ENCODE assay signal across 9 cellular contexts in the genomic region with DNA sequence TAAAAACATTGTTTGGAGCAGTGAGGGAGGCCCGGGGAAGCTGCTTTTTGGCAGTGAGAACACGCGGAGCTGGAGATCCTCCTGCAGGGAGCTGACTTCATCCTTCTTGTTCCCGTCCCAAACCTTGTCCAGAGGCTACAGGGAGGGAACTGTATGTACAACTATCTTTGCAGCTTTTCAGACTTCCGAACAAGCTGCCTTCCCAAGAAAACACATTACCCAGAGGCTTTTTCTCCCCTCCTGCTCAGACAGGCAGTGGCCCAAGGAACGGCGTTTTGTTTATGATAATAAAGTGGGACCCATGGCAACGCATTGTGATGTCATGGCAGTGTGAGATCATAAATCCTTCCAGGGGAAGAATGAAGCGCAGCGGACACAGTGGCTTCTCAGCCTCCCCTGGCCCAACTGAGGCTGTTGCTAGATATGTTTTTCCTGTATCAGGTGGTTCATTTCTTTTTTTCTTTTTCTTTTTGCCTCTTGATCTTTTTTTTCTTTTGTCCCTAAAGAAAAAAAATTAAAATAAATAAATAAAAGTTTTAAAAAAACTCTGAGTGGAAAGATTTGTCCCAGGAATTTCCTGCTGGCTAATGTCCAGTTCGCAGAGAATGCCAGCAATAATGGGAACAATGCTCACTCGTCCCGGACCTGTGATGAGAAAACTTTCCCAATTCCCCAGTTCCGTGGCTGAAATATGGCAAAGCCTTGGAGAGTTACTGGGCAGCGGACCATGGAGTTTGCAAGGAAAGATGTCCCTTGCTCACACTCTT.
DNase-seq lines count a peak whose midpoint lies in the region; ATAC-seq and TF ChIP-seq lines count a peak whose summit lies in the region.
"Had no signal": no experiment of that assay in that cellular context is flagged by ENCODE, and none has a peak within 500 bp of the region (broad histone marks: within the 10 kb centered on the region; RNA-seq: fewer than 3 reads in every experiment).

No MANE protein-coding gene starts in this region.

- H2AFZ ChIP-seq in mammary epithelial cell (ENCODE audit: low read depth, low read length): peak overlapping the region; percentile 70

- peak overlapping the region; percentile 38 for H3K4me2 ChIP-seq in mammary epithelial cell (ENCODE audit: insufficient read depth, low read depth, low read length)

- TF ChIP-seq POLR2A in thyroid gland (IDR thresholded peaks at IDR 0.05): no peak

- no peak overlapping the region for H3K27ac Mint-ChIP-seq in natural killer cell treated with Interleukin-12 subunit alpha and Interleukin-12 subunit beta and Interleukin-15 and Interleukin-18, amount 100 ng/mL, for 72 hours
- H3K27ac Mint-ChIP-seq in activated CD8-positive, alpha-beta T cell treated with anti-CD3 and anti-CD28 coated beads, Interleukin-2, amount 10 ng/mL, durations not matched to agents 7 days and 5 days: no peak overlapping the region

- ATAC-seq in left lung (peak; percentile 80), GM21737 (IDR thresholded peaks at IDR 0.05; ENCODE audit: unreplicated experiment) (no peak)
- ATAC-seq in natural killer cell treated with Interleukin-12 subunit alpha and Interleukin-12 subunit beta and Interleukin-15 and Interleukin-18, amount 100 ng/mL, for 72 hours: no peak
- no peak for ATAC-seq in activated CD8-positive, alpha-beta T cell treated with anti-CD3 and anti-CD28 coated beads, Interleukin-2, amount 10 ng/mL, durations not matched to agents 7 days and 5 days

- H3K9me3 ChIP-seq in mammary epithelial cell (replicated peaks; ENCODE audit: insufficient read depth, low read length) (no peaks in the 10 kb centered on the region), left lung (no peaks in the 10 kb centered on the region), thyroid gland (no peaks in the 10 kb centered on the region)

- TF ChIP-seq CTCF in mammary epithelial cell (conservative IDR thresholded peaks at IDR 0.05 in 1 of 2, IDR thresholded peaks at IDR 0.05 in 1 of 2; ENCODE audit: extremely low read depth in 1 of 2, insufficient read depth in 1 of 2, low read depth in 1 of 2, low read length in 2 of 2) (no peak), left lung (IDR thresholded peaks at IDR 0.05) (no peak), thyroid gland (IDR thresholded peaks at IDR 0.05) (no peak)

- H3K27me3 ChIP-seq in mammary epithelial cell (ENCODE audit: insufficient read depth, low read length) (no peaks in the 10 kb centered on the region), left lung (no peaks in the 10 kb centered on the region), thyroid gland (no peaks in the 10 kb centered on the region)

- peak; percentile 40 for DNase-seq in NCI-H748 (lab: John Stamatoyannopoulos, UW; ENCODE audit: unreplicated experiment)
- DNase-seq in NCI-H748 treated with DMSO at 0.1 percent for 48 hours (lab: John Stamatoyannopoulos, UW): no peak
- peak; percentile 83 for DNase-seq in mammary epithelial cell
- peak in 1 of 2 donors; percentile 74 for DNase-seq in left lung
- DNase-seq in thyroid gland: peak; percentile 51 to 62
- DNase-seq in natural killer cell treated with Interleukin-12 subunit alpha and Interleukin-12 subunit beta and Interleukin-15 and Interleukin-18, amount 100 ng/mL, for 72 hours (ENCODE audit: low spot score): no peak
- DNase-seq in activated CD8-positive, alpha-beta T cell treated with anti-CD3 and anti-CD28 coated beads, Interleukin-2, amount 10 ng/mL, durations not matched to agents 7 days and 5 days: no peak

- WGBS in mammary epithelial cell (ENCODE audit: low coverage, missing lambda C conversion rate): 19% methylated on average over 14 of the region's 15 CpGs
- 24 to 28% methylated on average over 15 of the region's 15 CpGs for WGBS in thyroid gland, 2 donors

- in situ Hi-C loops in mammary epithelial cell (cut with MboI; ENCODE audit: low sequenced_read_pairs in 2 of 2): no loop called here

- peaks cover 8 to 11% of the 10 kb centered on the region in 2 donors for H3K27me3 Mint-ChIP-seq in natural killer cell treated with Interleukin-12 subunit alpha and Interleukin-12 subunit beta and Interleukin-15 and Interleukin-18, amount 100 ng/mL, for 72 hours
- peaks cover 5% of the 10 kb centered on the region for H3K27me3 Mint-ChIP-seq in activated CD8-positive, alpha-beta T cell treated with anti-CD3 and anti-CD28 coated beads, Interleukin-2, amount 10 ng/mL, durations not matched to agents 7 days and 5 days (ENCODE audit: low read depth)

- intact Hi-C loops in mammary epithelial cell (cut with micrococcal nuclease): loop anchor here (1.0 to 10.0 kb wide), 4 partner anchors 21 to 139 kb away; no protein-coding TSS in a partner anchor
- intact Hi-C loops in left lung (cut with DNase I): no loop called here
- intact Hi-C loops in thyroid gland (cut with DNase I): no loop called here

- H3K4me3 Mint-ChIP-seq in natural killer cell treated with Interleukin-12 subunit alpha and Interleukin-12 subunit beta and Interleukin-15 and Interleukin-18, amount 100 ng/mL, for 72 hours: no peak overlapping the region
- no peak overlapping the region for H3K4me3 Mint-ChIP-seq in activated CD8-positive, alpha-beta T cell treated with anti-CD3 and anti-CD28 coated beads, Interleukin-2, amount 10 ng/mL, durations not matched to agents 7 days and 5 days

- no TSS peak for BruUV-seq in mammary epithelial cell (replicated peaks; lab: Mats Ljungman, UMichigan)

- CTCF ChIA-PET in mammary epithelial cell (lab: Charles Lee; ENCODE audit: low non-redundant PET): no interaction called here
- CTCF ChIA-PET in activated CD8-positive, alpha-beta T cell treated with anti-CD3 and anti-CD28 coated beads, Interleukin-2, amount 10 ng/mL, durations not matched to agents 7 days and 5 days (lab: Charles Lee): no interaction called here

- H4K20me1 ChIP-seq in mammary epithelial cell (ENCODE audit: insufficient read depth, low read length): no peaks in the 10 kb centered on the region

- H3K9me3 Mint-ChIP-seq in natural killer cell treated with Interleukin-12 subunit alpha and Interleukin-12 subunit beta and Interleukin-15 and Interleukin-18, amount 100 ng/mL, for 72 hours: no peaks in the 10 kb centered on the region
- H3K9me3 Mint-ChIP-seq in activated CD8-positive, alpha-beta T cell treated with anti-CD3 and anti-CD28 coated beads, Interleukin-2, amount 10 ng/mL, durations not matched to agents 7 days and 5 days (ENCODE audit: insufficient read depth): no peaks in the 10 kb centered on the region

- H3K79me2 ChIP-seq in mammary epithelial cell (ENCODE audit: insufficient read depth, low read length): no peaks in the 10 kb centered on the region

- H3K4me1 ChIP-seq in mammary epithelial cell (ENCODE audit: insufficient read depth, low read length) (peaks cover 23% of the 10 kb centered on the region), left lung (peaks cover 5 to 7% of the 10 kb centered on the region in 2 donors), thyroid gland (peaks cover 8 to 23% of the 10 kb centered on the region in 2 donors)

- no peaks in the 10 kb centered on the region for H3K36me3 Mint-ChIP-seq in natural killer cell treated with Interleukin-12 subunit alpha and Interleukin-12 subunit beta and Interleukin-15 and Interleukin-18, amount 100 ng/mL, for 72 hours
- H3K36me3 Mint-ChIP-seq in activated CD8-positive, alpha-beta T cell treated with anti-CD3 and anti-CD28 coated beads, Interleukin-2, amount 10 ng/mL, durations not matched to agents 7 days and 5 days (ENCODE audit: low read depth): no peaks in the 10 kb centered on the region

- H3K27ac ChIP-seq in mammary epithelial cell (ENCODE audit: insufficient read depth, low read depth, low read length) (peak overlapping the region; percentile 99), left lung (peak overlapping the region; percentile 75 to 82), thyroid gland (peak overlapping the region; percentile 71 to 75 (median 73))
- H3K27ac ChIP-seq: VCaP had no signal

- POLR2A ChIA-PET in activated CD8-positive, alpha-beta T cell treated with anti-CD3 and anti-CD28 coated beads, Interleukin-2, amount 10 ng/mL, durations not matched to agents 7 days and 5 days (lab: Charles Lee): no interaction called here

- H3K4me1 Mint-ChIP-seq in natural killer cell treated with Interleukin-12 subunit alpha and Interleukin-12 subunit beta and Interleukin-15 and Interleukin-18, amount 100 ng/mL, for 72 hours (ENCODE audit: low read depth in 2 of 2): peaks cover 0 to 6% of the 10 kb centered on the region in 2 donors
- H3K4me1 Mint-ChIP-seq in activated CD8-positive, alpha-beta T cell treated with anti-CD3 and anti-CD28 coated beads, Interleukin-2, amount 10 ng/mL, durations not matched to agents 7 days and 5 days (ENCODE audit: low read depth): peaks cover 4% of the 10 kb centered on the region

- dilution Hi-C loops in mammary epithelial cell (cut with HindIII; ENCODE audit: low sequenced_read_pairs): no loop called here

- H3K9ac ChIP-seq in mammary epithelial cell (ENCODE audit: insufficient read depth, low read length): peak overlapping the region; percentile 80

- no peak overlapping the region for H3K4me3 ChIP-seq in mammary epithelial cell (replicated peaks in 1 of 3; ENCODE audit: insufficient read depth in 1 of 3, low read depth in 2 of 3, low read length in 3 of 3)
- no peak overlapping the region for H3K4me3 ChIP-seq in left lung
- no peak overlapping the region for H3K4me3 ChIP-seq in thyroid gland (replicated peaks in 1 of 3)

- H3K36me3 ChIP-seq in mammary epithelial cell (ENCODE audit: insufficient read depth, low read length) (no peaks in the 10 kb centered on the region), left lung (no peaks in the 10 kb centered on the region), thyroid gland (no peaks in the 10 kb centered on the region)

Comparison
In these comparisons a context has a peak if more than half of its experiments do, and no peak if none do; other contexts are left out.
1. DNase-seq: peak in NCI-H748 (single experiment), mammary epithelial cell (single experiment) and thyroid gland (2 of 2); none in NCI-H748 treated with DMSO at 0.1 percent for 48 hours (single experiment), natural killer cell treated with Interleukin-12 subunit alpha and Interleukin-12 subunit beta and Interleukin-15 and Interleukin-18, amount 100 ng/mL, for 72 hours (single experiment) and activated CD8-positive, alpha-beta T cell treated with anti-CD3 and anti-CD28 coated beads, Interleukin-2, amount 10 ng/mL, durations not matched to agents 7 days and 5 days (single experiment).
2. Peak in every context shown above with its lines, with median percentiles within 50 percentile points of each other: H3K27ac ChIP-seq.